Comparison of ENCODE assay signal across 25 cellular contexts in genomic region chr12:38268612-38269011, GRCh38.
"Had no signal": no experiment of that assay in that cellular context is flagged by ENCODE, and none has a peak within 500 bp of the region (broad histone marks: within the 10 kb centered on the region; RNA-seq: fewer than 3 reads in every experiment).

No MANE protein-coding gene starts in this region.

- DNase-seq: stimulated activated CD4-positive, alpha-beta T cell treated with anti-CD3 and anti-CD28 coated beads, Interleukin-2, amount 100 ng/mL, for 48 hours; stimulated activated CD4-positive, alpha-beta T cell treated with anti-CD3 and anti-CD28 coated beads, Interleukin-4, amount 100 ng/mL, for 1 hour; stimulated activated CD4-positive, alpha-beta T cell treated with anti-CD3 and anti-CD28 coated beads, Interleukin-4, amount 100 ng/mL, for 24 hours; stimulated activated CD4-positive, alpha-beta T cell treated with anti-CD3 and anti-CD28 coated beads, Interleukin-4, amount 100 ng/mL, for 4 hours; stimulated activated CD8-positive, alpha-beta memory T cell treated with anti-CD3 and anti-CD28 coated beads, Interleukin-4, amount 100 ng/mL, for 48 hours; stimulated activated naive B cell treated with anti-CD40 and anti-IgM and Interleukin-4, amounts not matched to agents 10 μg/mL and 1 μg/mL and 100 μg/mL, for 72 hours; stimulated activated naive CD4-positive, alpha-beta T cell; stimulated activated naive CD4-positive, alpha-beta T cell treated with Interleukin-2 at 50 U/mL for 16 hours; stimulated activated naive CD8-positive, alpha-beta T cell treated with anti-CD3 and anti-CD28 coated beads, Interleukin-15, amount 100 ng/mL, for 72 hours; stimulated activated naive CD8-positive, alpha-beta T cell treated with anti-CD3 and anti-CD28 coated beads, Interleukin-15, Interleukin-2, amounts not matched to agents 100 U/mL and 50 U/mL, for 24 hours; stomach; substantia nigra; testis; thyroid gland; tibial artery; transverse colon; trophoblast cell; upper lobe of right lung; uterus had no signal

- H3K4me3 ChIP-seq: stomach, suprapubic skin, testis, thoracic aorta, thyroid gland, tibial artery, tibial nerve, transverse colon, upper lobe of right lung, uterus, vagina had no signal

- H3K9me3 ChIP-seq: stomach, suprapubic skin, testis, thoracic aorta, thyroid gland, tibial artery, tibial nerve, transverse colon, upper lobe of right lung, uterus, vagina had no signal

- H3K27me3 ChIP-seq: stomach, suprapubic skin, testis, thyroid gland, tibial artery, tibial nerve, transverse colon, upper lobe of right lung, uterus, vagina had no signal

- ATAC-seq: stimulated activated effector memory CD8-positive, alpha-beta T cell treated with anti-CD3 and anti-CD28 coated beads, Interleukin-12 subunit alpha, Interleukin-12 subunit beta, amount 100 ng/mL, for 72 hours; stimulated activated memory B cell treated with anti-CD40 and anti-IgM and Interleukin-4, amounts not matched to agents 10 μg/mL and 1 μg/mL and 100 μg/mL, for 72 hours; stimulated activated naive B cell treated with anti-CD40 and anti-IgM and Interleukin-4, amounts not matched to agents 10 μg/mL and 1 μg/mL and 100 μg/mL, for 72 hours; stimulated activated naive CD8-positive, alpha-beta T cell treated with anti-CD3 and anti-CD28 coated beads, Interleukin-15, amount 100 ng/mL, for 72 hours; stimulated activated naive CD8-positive, alpha-beta T cell treated with anti-CD3 and anti-CD28 coated beads, Interleukin-15, Interleukin-2, amounts not matched to agents 100 U/mL and 50 U/mL, for 24 hours; upper lobe of right lung had no signal

- H3K36me3 ChIP-seq: stomach, suprapubic skin, thoracic aorta, thyroid gland, tibial artery, tibial nerve, transverse colon, upper lobe of right lung, uterus, vagina had no signal

- H3K4me1 ChIP-seq: stomach, suprapubic skin, testis, thyroid gland, tibial artery, tibial nerve, transverse colon, upper lobe of right lung, uterus, vagina had no signal

- H3K27ac ChIP-seq: stomach, suprapubic skin, testis, thoracic aorta, thyroid gland, tibial artery, tibial nerve, transverse colon, upper lobe of right lung, uterus, vagina had no signal
